ENCODE assay signal across 2 cellular contexts in genomic region chr4:1400191-1400805, GRCh38.
TF ChIP-seq lines count a peak whose summit lies in the region.

No MANE protein-coding gene starts in this region.

TF ChIP-seq in GM12891, 5 proteins besides CTCF, POLR2A, EP300 and RAD21:
- TF ChIP-seq POU2F2 (IDR thresholded peaks at IDR 0.05; ENCODE audit: low read depth, low read length) (no peak), POLR2AphosphoS5 (IDR thresholded peaks at IDR 0.05; ENCODE audit: low read depth, low read length) (no peak), PAX5 (IDR thresholded peaks at IDR 0.05; ENCODE audit: insufficient read depth, low read length, severe bottlenecking) (no peak), TAF1 (IDR thresholded peaks at IDR 0.05; ENCODE audit: low read depth, low read length) (no peak), SPI1 (IDR thresholded peaks at IDR 0.05; ENCODE audit: low read depth, low read length) (no peak)

TF ChIP-seq in H1, 55 proteins besides CTCF, POLR2A, EP300 and RAD21:
- TF ChIP-seq RFX5 (IDR thresholded peaks at IDR 0.05; ENCODE audit: borderline replicate concordance, low read depth, low read length) (no peak), USF2 (IDR thresholded peaks at IDR 0.05; ENCODE audit: low read length) (no peak), EGR1 (IDR thresholded peaks at IDR 0.05; ENCODE audit: borderline replicate concordance, low read depth, low read length) (no peak)
